In genomic region chr6:33313105-33313708, GRCh38 we compare ENCODE assay signal across 1 cellular context.
TF ChIP-seq lines count a peak whose summit lies in the region.

No MANE protein-coding gene starts in this region.

TF ChIP-seq in HCT116, 20 proteins besides CTCF, POLR2A, EP300 and RAD21 (continued from another document):
- TF ChIP-seq EZH2phosphoT487 (IDR thresholded peaks at IDR 0.05; ENCODE audit: borderline replicate concordance) (no peak), CEBPB (IDR thresholded peaks at IDR 0.05; ENCODE audit: low read depth) (no peak), REST (IDR thresholded peaks at IDR 0.05; ENCODE audit: low read depth) (no peak), SP1 (IDR thresholded peaks at IDR 0.05; ENCODE audit: low read depth) (no peak), SRF (IDR thresholded peaks at IDR 0.05; ENCODE audit: low read depth) (no peak), POLR2AphosphoS5 (IDR thresholded peaks at IDR 0.05; ENCODE audit: low read depth, low read length) (no peak), EZH2 (IDR thresholded peaks at IDR 0.05) (no peak)
- TF ChIP-seq, protein P1, sequence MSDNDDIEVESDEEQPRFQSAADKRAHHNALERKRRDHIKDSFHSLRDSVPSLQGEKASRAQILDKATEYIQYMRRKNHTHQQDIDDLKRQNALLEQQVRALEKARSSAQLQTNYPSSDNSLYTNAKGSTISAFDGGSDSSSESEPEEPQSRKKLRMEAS (IDR thresholded peaks at IDR 0.05) = no peak
